Comparison of ENCODE assay signal across 1 cellular context in the genomic region with DNA sequence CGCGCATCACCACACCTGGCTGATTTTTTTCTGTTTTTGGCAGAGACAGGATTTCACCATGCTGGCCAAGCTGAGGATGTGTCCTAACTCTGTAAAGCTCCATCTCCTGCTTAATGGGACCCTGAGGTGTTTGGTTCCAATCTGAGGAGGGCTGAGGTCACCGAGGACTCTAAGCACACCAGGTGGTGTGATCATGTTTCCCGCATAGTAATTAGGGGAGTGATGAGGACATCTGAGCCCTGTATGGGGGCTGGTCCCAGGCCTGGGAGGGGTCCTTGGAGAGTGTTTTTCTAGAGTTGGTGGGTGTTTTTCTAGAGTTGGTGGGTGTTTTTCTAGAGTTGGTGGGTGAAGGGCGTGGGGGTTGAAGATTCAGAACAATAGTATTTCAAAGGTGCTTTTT.
A peak's percentile ranks its signal among the peaks of the same experiment; 100 is the strongest.
TF ChIP-seq lines count a peak whose summit lies in the region.

No MANE protein-coding gene starts in this region.

TF ChIP-seq in HEK293, 187 proteins besides CTCF, POLR2A, EP300 and RAD21 (continued from another document and continues in another):
- TF ChIP-seq, protein P1, sequence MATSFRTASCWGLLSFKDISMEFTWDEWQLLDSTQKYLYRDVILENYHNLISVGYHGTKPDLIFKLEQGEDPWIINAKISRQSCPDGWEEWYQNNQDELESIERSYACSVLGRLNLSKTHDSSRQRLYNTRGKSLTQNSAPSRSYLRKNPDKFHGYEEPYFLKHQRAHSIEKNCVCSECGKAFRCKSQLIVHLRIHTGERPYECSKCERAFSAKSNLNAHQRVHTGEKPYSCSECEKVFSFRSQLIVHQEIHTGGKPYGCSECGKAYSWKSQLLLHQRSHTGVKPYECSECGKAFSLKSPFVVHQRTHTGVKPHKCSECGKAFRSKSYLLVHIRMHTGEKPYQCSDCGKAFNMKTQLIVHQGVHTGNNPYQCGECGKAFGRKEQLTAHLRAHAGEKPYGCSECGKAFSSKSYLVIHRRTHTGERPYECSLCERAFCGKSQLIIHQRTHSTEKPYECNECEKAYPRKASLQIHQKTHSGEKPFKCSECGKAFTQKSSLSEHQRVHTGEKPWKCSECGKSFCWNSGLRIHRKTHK (tag by site-specific recombination; IDR thresholded peaks at IDR 0.05), result no peak
- TF ChIP-seq ZNF394 (tag by site-specific recombination; IDR thresholded peaks at IDR 0.05; ENCODE audit: borderline replicate concordance) (peak; percentile 31; the same call in 1 of the 2 replicates), ZNF221 (tag by site-specific recombination; IDR thresholded peaks at IDR 0.05; ENCODE audit: borderline replicate concordance) (no peak), ZNF121 (tag by site-specific recombination; IDR thresholded peaks at IDR 0.05) (no peak), ZNF138 (tag by site-specific recombination; IDR thresholded peaks at IDR 0.05; ENCODE audit: borderline replicate concordance) (no peak), KLF9 (tag by site-specific recombination; IDR thresholded peaks at IDR 0.05; ENCODE audit: low read depth) (0 out of 2 replicates have a peak, but pooled peaks have one; percentile 18), ZNF324 (tag by site-specific recombination; IDR thresholded peaks at IDR 0.05) (peak; percentile 77; the same call in 1 of the 2 replicates), KLF8 (tag by site-specific recombination; IDR thresholded peaks at IDR 0.05) (peak; percentile 50; the same call in 1 of the 2 replicates), ZNF48 (tag by site-specific recombination; IDR thresholded peaks at IDR 0.05) (no peak), SCRT2 (tag by site-specific recombination; IDR thresholded peaks at IDR 0.05) (no peak), ZNF747 (tag by site-specific recombination; IDR thresholded peaks at IDR 0.05) (no peak), ZNF311 (tag by site-specific recombination; IDR thresholded peaks at IDR 0.05; ENCODE audit: borderline replicate concordance) (no peak), ZNF473 (tag by site-specific recombination; IDR thresholded peaks at IDR 0.05) (no peak), ZNF341 (tag by site-specific recombination; IDR thresholded peaks at IDR 0.05; ENCODE audit: low read depth) (no peak), ZNF302 (tag by site-specific recombination; IDR thresholded peaks at IDR 0.05; ENCODE audit: low read depth) (no peak), ZNF571 (tag by site-specific recombination; IDR thresholded peaks at IDR 0.05) (no peak), ZNF19 (tag by site-specific recombination; IDR thresholded peaks at IDR 0.05; ENCODE audit: low read depth) (no peak), SCRT1 (tag by site-specific recombination; IDR thresholded peaks at IDR 0.05; ENCODE audit: borderline replicate concordance) (no peak), ZNF146 (tag by site-specific recombination; IDR thresholded peaks at IDR 0.05) (no peak), ZSCAN16 (tag by site-specific recombination; IDR thresholded peaks at IDR 0.05) (no peak), YY1 (tag by site-specific recombination; IDR thresholded peaks at IDR 0.05) (no peak), ZNF157 (tag by site-specific recombination; IDR thresholded peaks at IDR 0.05) (no peak), ZSCAN30 (tag by site-specific recombination; IDR thresholded peaks at IDR 0.05) (no peak), ZNF114 (tag by site-specific recombination; IDR thresholded peaks at IDR 0.05) (no peak), ZNF837 (tag by site-specific recombination; IDR thresholded peaks at IDR 0.05) (no peak), PRDM1 (tag by site-specific recombination; IDR thresholded peaks at IDR 0.05) (no peak), GLI4 (tag by site-specific recombination; IDR thresholded peaks at IDR 0.05) (no peak), ZNF660 (tag by site-specific recombination; IDR thresholded peaks at IDR 0.05) (no peak), ZNF529 (tag by site-specific recombination; IDR thresholded peaks at IDR 0.05; ENCODE audit: insufficient replicate concordance) (no peak), ZNF544 (tag by site-specific recombination; IDR thresholded peaks at IDR 0.05) (no peak), ZNF391 (tag by site-specific recombination; IDR thresholded peaks at IDR 0.05; ENCODE audit: borderline replicate concordance, low read depth) (no peak), BCL11A (tag by site-specific recombination; IDR thresholded peaks at IDR 0.05; ENCODE audit: low read depth) (peak; percentile 72; the same call in 1 of the 2 replicates), ZNF169 (tag by site-specific recombination; IDR thresholded peaks at IDR 0.05) (no peak), GLIS2 (tag by site-specific recombination; IDR thresholded peaks at IDR 0.05) (peak; percentile 63)
- TF ChIP-seq, protein P2, sequence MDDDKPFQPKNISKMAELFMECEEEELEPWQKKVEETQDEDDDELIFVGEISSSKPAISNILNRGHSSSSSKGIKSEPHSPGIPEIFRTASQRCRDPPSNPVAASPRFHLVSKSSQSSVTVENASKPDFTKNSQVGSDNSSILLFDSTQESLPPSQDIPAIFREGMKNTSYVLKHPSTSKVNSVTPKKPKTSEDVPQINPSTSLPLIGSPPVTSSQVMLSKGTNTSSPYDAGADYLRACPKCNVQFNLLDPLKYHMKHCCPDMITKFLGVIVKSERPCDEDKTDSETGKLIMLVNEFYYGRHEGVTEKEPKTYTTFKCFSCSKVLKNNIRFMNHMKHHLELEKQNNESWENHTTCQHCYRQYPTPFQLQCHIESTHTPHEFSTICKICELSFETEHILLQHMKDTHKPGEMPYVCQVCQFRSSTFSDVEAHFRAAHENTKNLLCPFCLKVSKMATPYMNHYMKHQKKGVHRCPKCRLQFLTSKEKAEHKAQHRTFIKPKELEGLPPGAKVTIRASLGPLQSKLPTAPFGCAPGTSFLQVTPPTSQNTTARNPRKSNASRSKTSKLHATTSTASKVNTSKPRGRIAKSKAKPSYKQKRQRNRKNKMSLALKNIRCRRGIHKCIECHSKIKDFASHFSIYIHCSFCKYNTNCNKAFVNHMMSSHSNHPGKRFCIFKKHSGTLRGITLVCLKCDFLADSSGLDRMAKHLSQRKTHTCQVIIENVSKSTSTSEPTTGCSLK (tag by site-specific recombination; IDR thresholded peaks at IDR 0.05), result no peak
- TF ChIP-seq, protein P3, sequence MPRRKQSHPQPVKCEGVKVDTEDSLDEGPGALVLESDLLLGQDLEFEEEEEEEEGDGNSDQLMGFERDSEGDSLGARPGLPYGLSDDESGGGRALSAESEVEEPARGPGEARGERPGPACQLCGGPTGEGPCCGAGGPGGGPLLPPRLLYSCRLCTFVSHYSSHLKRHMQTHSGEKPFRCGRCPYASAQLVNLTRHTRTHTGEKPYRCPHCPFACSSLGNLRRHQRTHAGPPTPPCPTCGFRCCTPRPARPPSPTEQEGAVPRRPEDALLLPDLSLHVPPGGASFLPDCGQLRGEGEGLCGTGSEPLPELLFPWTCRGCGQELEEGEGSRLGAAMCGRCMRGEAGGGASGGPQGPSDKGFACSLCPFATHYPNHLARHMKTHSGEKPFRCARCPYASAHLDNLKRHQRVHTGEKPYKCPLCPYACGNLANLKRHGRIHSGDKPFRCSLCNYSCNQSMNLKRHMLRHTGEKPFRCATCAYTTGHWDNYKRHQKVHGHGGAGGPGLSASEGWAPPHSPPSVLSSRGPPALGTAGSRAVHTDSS (tag by site-specific recombination; IDR thresholded peaks at IDR 0.05), result no peak
- TF ChIP-seq, protein P4, sequence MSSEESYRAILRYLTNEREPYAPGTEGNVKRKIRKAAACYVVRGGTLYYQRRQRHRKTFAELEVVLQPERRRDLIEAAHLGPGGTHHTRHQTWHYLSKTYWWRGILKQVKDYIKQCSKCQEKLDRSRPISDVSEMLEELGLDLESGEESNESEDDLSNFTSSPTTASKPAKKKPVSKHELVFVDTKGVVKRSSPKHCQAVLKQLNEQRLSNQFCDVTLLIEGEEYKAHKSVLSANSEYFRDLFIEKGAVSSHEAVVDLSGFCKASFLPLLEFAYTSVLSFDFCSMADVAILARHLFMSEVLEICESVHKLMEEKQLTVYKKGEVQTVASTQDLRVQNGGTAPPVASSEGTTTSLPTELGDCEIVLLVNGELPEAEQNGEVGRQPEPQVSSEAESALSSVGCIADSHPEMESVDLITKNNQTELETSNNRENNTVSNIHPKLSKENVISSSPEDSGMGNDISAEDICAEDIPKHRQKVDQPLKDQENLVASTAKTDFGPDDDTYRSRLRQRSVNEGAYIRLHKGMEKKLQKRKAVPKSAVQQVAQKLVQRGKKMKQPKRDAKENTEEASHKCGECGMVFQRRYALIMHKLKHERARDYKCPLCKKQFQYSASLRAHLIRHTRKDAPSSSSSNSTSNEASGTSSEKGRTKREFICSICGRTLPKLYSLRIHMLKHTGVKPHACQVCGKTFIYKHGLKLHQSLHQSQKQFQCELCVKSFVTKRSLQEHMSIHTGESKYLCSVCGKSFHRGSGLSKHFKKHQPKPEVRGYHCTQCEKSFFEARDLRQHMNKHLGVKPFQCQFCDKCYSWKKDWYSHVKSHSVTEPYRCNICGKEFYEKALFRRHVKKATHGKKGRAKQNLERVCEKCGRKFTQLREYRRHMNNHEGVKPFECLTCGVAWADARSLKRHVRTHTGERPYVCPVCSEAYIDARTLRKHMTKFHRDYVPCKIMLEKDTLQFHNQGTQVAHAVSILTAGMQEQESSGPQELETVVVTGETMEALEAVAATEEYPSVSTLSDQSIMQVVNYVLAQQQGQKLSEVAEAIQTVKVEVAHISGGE (tag by site-specific recombination; conservative IDR thresholded peaks at IDR 0.05; ENCODE audit: low read depth), result no peak
- TF ChIP-seq, protein P5, sequence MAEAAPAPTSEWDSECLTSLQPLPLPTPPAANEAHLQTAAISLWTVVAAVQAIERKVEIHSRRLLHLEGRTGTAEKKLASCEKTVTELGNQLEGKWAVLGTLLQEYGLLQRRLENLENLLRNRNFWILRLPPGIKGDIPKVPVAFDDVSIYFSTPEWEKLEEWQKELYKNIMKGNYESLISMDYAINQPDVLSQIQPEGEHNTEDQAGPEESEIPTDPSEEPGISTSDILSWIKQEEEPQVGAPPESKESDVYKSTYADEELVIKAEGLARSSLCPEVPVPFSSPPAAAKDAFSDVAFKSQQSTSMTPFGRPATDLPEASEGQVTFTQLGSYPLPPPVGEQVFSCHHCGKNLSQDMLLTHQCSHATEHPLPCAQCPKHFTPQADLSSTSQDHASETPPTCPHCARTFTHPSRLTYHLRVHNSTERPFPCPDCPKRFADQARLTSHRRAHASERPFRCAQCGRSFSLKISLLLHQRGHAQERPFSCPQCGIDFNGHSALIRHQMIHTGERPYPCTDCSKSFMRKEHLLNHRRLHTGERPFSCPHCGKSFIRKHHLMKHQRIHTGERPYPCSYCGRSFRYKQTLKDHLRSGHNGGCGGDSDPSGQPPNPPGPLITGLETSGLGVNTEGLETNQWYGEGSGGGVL (tag by site-specific recombination; IDR thresholded peaks at IDR 0.05), result no peak
- TF ChIP-seq, protein P6, sequence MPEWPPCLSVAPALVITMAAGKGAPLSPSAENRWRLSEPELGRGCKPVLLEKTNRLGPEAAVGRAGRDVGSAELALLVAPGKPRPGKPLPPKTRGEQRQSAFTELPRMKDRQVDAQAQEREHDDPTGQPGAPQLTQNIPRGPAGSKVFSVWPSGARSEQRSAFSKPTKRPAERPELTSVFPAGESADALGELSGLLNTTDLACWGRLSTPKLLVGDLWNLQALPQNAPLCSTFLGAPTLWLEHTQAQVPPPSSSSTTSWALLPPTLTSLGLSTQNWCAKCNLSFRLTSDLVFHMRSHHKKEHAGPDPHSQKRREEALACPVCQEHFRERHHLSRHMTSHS (tag by site-specific recombination; IDR thresholded peaks at IDR 0.05), result no peak
- TF ChIP-seq, protein P7, sequence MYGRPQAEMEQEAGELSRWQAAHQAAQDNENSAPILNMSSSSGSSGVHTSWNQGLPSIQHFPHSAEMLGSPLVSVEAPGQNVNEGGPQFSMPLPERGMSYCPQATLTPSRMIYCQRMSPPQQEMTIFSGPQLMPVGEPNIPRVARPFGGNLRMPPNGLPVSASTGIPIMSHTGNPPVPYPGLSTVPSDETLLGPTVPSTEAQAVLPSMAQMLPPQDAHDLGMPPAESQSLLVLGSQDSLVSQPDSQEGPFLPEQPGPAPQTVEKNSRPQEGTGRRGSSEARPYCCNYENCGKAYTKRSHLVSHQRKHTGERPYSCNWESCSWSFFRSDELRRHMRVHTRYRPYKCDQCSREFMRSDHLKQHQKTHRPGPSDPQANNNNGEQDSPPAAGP (tag by site-specific recombination; IDR thresholded peaks at IDR 0.05), result peak; percentile 68; the same call in 1 of the 2 replicates
- TF ChIP-seq, protein P8, sequence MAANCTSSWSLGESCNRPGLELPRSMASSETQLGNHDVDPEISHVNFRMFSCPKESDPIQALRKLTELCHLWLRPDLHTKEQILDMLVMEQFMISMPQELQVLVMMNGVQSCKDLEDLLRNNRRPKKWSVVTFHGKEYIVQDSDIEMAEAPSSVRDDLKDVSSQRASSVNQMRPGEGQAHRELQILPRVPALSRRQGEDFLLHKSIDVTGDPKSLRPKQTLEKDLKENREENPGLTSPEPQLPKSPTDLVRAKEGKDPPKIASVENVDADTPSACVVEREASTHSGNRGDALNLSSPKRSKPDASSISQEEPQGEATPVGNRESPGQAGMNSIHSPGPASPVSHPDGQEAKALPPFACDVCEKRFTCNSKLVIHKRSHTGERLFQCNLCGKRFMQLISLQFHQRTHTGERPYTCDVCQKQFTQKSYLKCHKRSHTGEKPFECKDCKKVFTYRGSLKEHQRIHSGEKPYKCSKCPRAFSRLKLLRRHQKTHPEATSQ (tag by site-specific recombination; IDR thresholded peaks at IDR 0.05), result no peak
- TF ChIP-seq, protein P9, sequence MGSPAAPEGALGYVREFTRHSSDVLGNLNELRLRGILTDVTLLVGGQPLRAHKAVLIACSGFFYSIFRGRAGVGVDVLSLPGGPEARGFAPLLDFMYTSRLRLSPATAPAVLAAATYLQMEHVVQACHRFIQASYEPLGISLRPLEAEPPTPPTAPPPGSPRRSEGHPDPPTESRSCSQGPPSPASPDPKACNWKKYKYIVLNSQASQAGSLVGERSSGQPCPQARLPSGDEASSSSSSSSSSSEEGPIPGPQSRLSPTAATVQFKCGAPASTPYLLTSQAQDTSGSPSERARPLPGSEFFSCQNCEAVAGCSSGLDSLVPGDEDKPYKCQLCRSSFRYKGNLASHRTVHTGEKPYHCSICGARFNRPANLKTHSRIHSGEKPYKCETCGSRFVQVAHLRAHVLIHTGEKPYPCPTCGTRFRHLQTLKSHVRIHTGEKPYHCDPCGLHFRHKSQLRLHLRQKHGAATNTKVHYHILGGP (tag by site-specific recombination; IDR thresholded peaks at IDR 0.05), result no peak
- TF ChIP-seq, protein P10, sequence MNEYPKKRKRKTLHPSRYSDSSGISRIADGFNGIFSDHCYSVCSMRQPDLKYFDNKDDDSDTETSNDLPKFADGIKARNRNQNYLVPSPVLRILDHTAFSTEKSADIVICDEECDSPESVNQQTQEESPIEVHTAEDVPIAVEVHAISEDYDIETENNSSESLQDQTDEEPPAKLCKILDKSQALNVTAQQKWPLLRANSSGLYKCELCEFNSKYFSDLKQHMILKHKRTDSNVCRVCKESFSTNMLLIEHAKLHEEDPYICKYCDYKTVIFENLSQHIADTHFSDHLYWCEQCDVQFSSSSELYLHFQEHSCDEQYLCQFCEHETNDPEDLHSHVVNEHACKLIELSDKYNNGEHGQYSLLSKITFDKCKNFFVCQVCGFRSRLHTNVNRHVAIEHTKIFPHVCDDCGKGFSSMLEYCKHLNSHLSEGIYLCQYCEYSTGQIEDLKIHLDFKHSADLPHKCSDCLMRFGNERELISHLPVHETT (tag by site-specific recombination; IDR thresholded peaks at IDR 0.05), result peak; percentile 22; the same call in 1 of the 2 replicates
- TF ChIP-seq, protein P11, sequence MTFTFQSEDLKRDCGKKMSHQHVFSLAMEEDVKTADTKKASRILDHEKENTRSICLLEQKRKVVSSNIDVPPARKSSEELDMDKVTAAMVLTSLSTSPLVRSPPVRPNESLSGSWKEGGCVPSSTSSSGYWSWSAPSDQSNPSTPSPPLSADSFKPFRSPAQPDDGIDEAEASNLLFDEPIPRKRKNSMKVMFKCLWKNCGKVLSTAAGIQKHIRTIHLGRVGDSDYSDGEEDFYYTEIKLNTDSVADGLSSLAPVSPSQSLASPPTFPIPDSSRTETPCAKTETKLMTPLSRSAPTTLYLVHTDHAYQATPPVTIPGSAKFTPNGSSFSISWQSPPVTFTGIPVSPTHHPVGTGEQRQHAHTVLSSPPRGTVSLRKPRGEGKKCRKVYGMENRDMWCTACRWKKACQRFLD (tag by site-specific recombination; IDR thresholded peaks at IDR 0.05), result no peak
